Comparison of ENCODE assay signal across 1 cellular context in genomic region chr6:167130008-167130677, GRCh38.
TF ChIP-seq lines count a peak whose summit lies in the region.

No MANE protein-coding gene starts in this region.

TF ChIP-seq in WTC11, 78 proteins besides CTCF, POLR2A, EP300 and RAD21 (continued from another document):
- no peak for TF ChIP-seq CDX4 (CRISPR knock-in tag; IDR thresholded peaks at IDR 0.05; ENCODE audit: borderline replicate concordance)
- TF ChIP-seq ZBTB43 (CRISPR knock-in tag; IDR thresholded peaks at IDR 0.05), result no peak
- no peak for TF ChIP-seq USF1 (CRISPR knock-in tag; IDR thresholded peaks at IDR 0.05)
- TF ChIP-seq ELF4 (CRISPR knock-in tag; IDR thresholded peaks at IDR 0.05; ENCODE audit: low read depth), result no peak
- TF ChIP-seq JUN (CRISPR knock-in tag; IDR thresholded peaks at IDR 0.05), result no peak
TF ChIP-seq in WTC11: peak in this region for 0.
